Comparison of ENCODE assay signal across 33 cellular contexts in the genomic region with DNA sequence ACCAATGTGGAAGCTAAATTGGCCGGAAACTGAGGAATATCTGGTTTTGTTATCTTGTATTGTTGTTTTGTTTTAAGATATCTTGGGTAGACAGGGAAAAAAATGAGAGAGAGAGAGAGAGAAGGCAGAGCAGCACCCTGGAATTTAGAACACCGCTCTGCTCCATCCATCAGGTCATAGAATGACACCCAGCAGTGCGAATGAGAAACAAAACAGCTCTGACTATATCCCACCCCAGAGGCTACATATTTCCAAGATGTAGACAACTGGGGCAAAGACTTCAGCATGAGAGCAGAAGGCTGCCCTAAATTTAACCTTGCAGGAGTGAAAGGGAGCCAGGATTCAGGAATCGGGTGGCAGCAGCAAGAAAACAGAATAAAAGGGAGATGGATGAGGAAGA. TPM values are rescaled to one million over a fixed set of nuclear protein-coding genes. Genes with fewer than 3 reads are reported as not detected.
A peak's percentile ranks its signal among the peaks of the same experiment; 100 is the strongest.
DNase-seq lines count a peak whose midpoint lies in the region; ATAC-seq and TF ChIP-seq lines count a peak whose summit lies in the region.
"Had no signal": no experiment of that assay in that cellular context is flagged by ENCODE, and none has a peak within 500 bp of the region (broad histone marks: within the 10 kb centered on the region; RNA-seq: fewer than 3 reads in every experiment).

No MANE protein-coding gene starts in this region.

- H3K23ac ChIP-seq in mesenchymal stem cell (ENCODE audit: low read length in 2 of 2): no peak overlapping the region

- no peak overlapping the region for H3K27ac ChIP-seq in SU-DHL-6 (ENCODE audit: low read depth, low read length)
- H3K27ac ChIP-seq in mesenchymal stem cell (ENCODE audit: low read length, poor library complexity, severe bottlenecking): no peak overlapping the region
- no peak overlapping the region for H3K27ac ChIP-seq in sigmoid colon
- H3K27ac ChIP-seq: left lung, neural progenitor cell, parathyroid adenoma, Peyer's patch, testis, VCaP had no signal

- TF ChIP-seq POLR2A in GM18505 (IDR thresholded peaks at IDR 0.05; ENCODE audit: borderline replicate concordance, extremely low read depth, insufficient read depth, insufficient read length) (no peak), sigmoid colon (IDR thresholded peaks at IDR 0.05) (no peak)

- intact Hi-C loops in sigmoid colon (cut with DNase I): no loop called here
- intact Hi-C loops in activated CD4-positive, alpha-beta T cell treated with anti-CD3 and anti-CD28 coated beads for 36 hours (cut with DNase I, micrococcal nuclease): no loop called here

- no peak overlapping the region for H2BK120ac ChIP-seq in mesenchymal stem cell (ENCODE audit: low read depth, low read length)

- H3K9ac ChIP-seq in SU-DHL-6 (ENCODE audit: low read length) (no peak overlapping the region), mesenchymal stem cell (ENCODE audit: low read length) (no peak overlapping the region)
- H3K9ac ChIP-seq: neural progenitor cell, parathyroid adenoma had no signal

- no peak overlapping the region for H3K4ac ChIP-seq in mesenchymal stem cell (ENCODE audit: low read depth in 1 of 2, low read length in 2 of 2)

- H3K9me3 Mint-ChIP-seq in activated CD4-positive, alpha-beta T cell treated with anti-CD3 and anti-CD28 coated beads for 36 hours (ENCODE audit: low read depth): no peaks in the 10 kb centered on the region
- H3K9me3 Mint-ChIP-seq: activated naive CD8-positive, alpha-beta T cell treated with anti-CD3 and anti-CD28 coated beads, Interleukin-2, amount 10 ng/mL, durations not matched to agents 7 days and 5 days had no signal

- H4K91ac ChIP-seq in mesenchymal stem cell (ENCODE audit: low read length): no peak overlapping the region

- 94% methylated on average over 3 of the region's 4 CpGs for WGBS in mesenchymal stem cell
- 89 to 90% methylated on average over 4 of the region's 4 CpGs for WGBS in sigmoid colon, 2 donors

- peak overlapping the region; percentile 54 for H2AFZ ChIP-seq in SU-DHL-6 (ENCODE audit: low read depth, low read length, severe bottlenecking)
- no peak overlapping the region for H2AFZ ChIP-seq in mesenchymal stem cell (ENCODE audit: low read depth, low read length)
- H2AFZ ChIP-seq: neural progenitor cell, parathyroid adenoma had no signal

- no peak overlapping the region for H2BK5ac ChIP-seq in mesenchymal stem cell (ENCODE audit: low read depth, low read length, poor library complexity, severe bottlenecking)

- H2AK5ac ChIP-seq in mesenchymal stem cell (ENCODE audit: low read length, severe bottlenecking): peak overlapping the region; percentile 19

- no peaks in the 10 kb centered on the region for H3K79me1 ChIP-seq in mesenchymal stem cell (replicated peaks; ENCODE audit: low read length, poor library complexity, severe bottlenecking)

- no peaks in the 10 kb centered on the region for H3K4me1 Mint-ChIP-seq in activated CD4-positive, alpha-beta T cell treated with anti-CD3 and anti-CD28 coated beads for 36 hours
- H3K4me1 Mint-ChIP-seq: activated naive CD8-positive, alpha-beta T cell treated with anti-CD3 and anti-CD28 coated beads, Interleukin-2, amount 10 ng/mL, durations not matched to agents 7 days and 5 days had no signal

- H3K9me3 ChIP-seq in SU-DHL-6 (ENCODE audit: insufficient read depth, low read length): no peaks in the 10 kb centered on the region
- H3K9me3 ChIP-seq in mesenchymal stem cell (ENCODE audit: control insufficient read depth, low read length): no peaks in the 10 kb centered on the region
- H3K9me3 ChIP-seq in sigmoid colon: no peaks in the 10 kb centered on the region
- H3K9me3 ChIP-seq: left lung, Peyer's patch, testis had no signal

- H3K79me2 ChIP-seq in SU-DHL-6 (ENCODE audit: insufficient read depth, low read length): no peaks in the 10 kb centered on the region
- H3K79me2 ChIP-seq: parathyroid adenoma had no signal

- H3K9me2 ChIP-seq in SU-DHL-6 (replicated peaks; ENCODE audit: insufficient read depth, low read length): no peaks in the 10 kb centered on the region

- H3K27me3 ChIP-seq in SU-DHL-6 (ENCODE audit: low read length) (no peaks in the 10 kb centered on the region), mesenchymal stem cell (ENCODE audit: control insufficient read depth in 1 of 2, insufficient read depth in 1 of 2, low read length in 2 of 2) (no peaks in the 10 kb centered on the region), sigmoid colon (no peaks in the 10 kb centered on the region)
- H3K27me3 ChIP-seq: left lung, neural progenitor cell, Peyer's patch, testis had no signal

- H3K4me2 ChIP-seq in SU-DHL-6 (ENCODE audit: low read depth, low read length, poor library complexity, severe bottlenecking): peak overlapping the region; percentile 30
- peak overlapping the region; percentile 21 for H3K4me2 ChIP-seq in mesenchymal stem cell (ENCODE audit: low read length, poor library complexity, severe bottlenecking)
- H3K4me2 ChIP-seq: neural progenitor cell had no signal

- H3K36me3 ChIP-seq in SU-DHL-6 (ENCODE audit: low read length): no peaks in the 10 kb centered on the region
- H3K36me3 ChIP-seq in mesenchymal stem cell (ENCODE audit: control insufficient read depth in 1 of 2, insufficient read depth in 2 of 2, low read depth in 1 of 2, low read length in 2 of 2): no peaks in the 10 kb centered on the region
- H3K36me3 ChIP-seq in sigmoid colon: no peaks in the 10 kb centered on the region
- H3K36me3 ChIP-seq: left lung, neural progenitor cell, Peyer's patch had no signal

- H3K27ac Mint-ChIP-seq in activated CD4-positive, alpha-beta T cell treated with anti-CD3 and anti-CD28 coated beads for 36 hours: no peak overlapping the region
- H3K27ac Mint-ChIP-seq: activated naive CD8-positive, alpha-beta T cell treated with anti-CD3 and anti-CD28 coated beads, Interleukin-2, amount 10 ng/mL, durations not matched to agents 7 days and 5 days; B cell; neural progenitor cell had no signal

- no peak overlapping the region for H3K4me3 Mint-ChIP-seq in activated CD4-positive, alpha-beta T cell treated with anti-CD3 and anti-CD28 coated beads for 36 hours
- H3K4me3 Mint-ChIP-seq: activated naive CD8-positive, alpha-beta T cell treated with anti-CD3 and anti-CD28 coated beads, Interleukin-2, amount 10 ng/mL, durations not matched to agents 7 days and 5 days; B cell; neural progenitor cell had no signal

- H3K14ac ChIP-seq in mesenchymal stem cell (ENCODE audit: low read length in 2 of 2): no peak overlapping the region

- TF ChIP-seq CTCF in SU-DHL-6 (IDR thresholded peaks at IDR 0.05; ENCODE audit: insufficient read depth, low read length, poor library complexity, severe bottlenecking) (no peak), sigmoid colon (IDR thresholded peaks at IDR 0.05) (no peak)

- POLR2A ChIA-PET in activated CD4-positive, alpha-beta T cell treated with anti-CD3 and anti-CD28 coated beads for 36 hours (lab: Charles Lee): no interaction called here

- no peak overlapping the region for H2BK15ac ChIP-seq in mesenchymal stem cell (ENCODE audit: low read depth, poor library complexity, severe bottlenecking)

- H4K20me1 ChIP-seq in SU-DHL-6 (ENCODE audit: low read depth, low read length): no peaks in the 10 kb centered on the region

- CTCF ChIA-PET in activated CD4-positive, alpha-beta T cell treated with anti-CD3 and anti-CD28 coated beads for 36 hours (lab: Charles Lee): interaction anchor here (0.7 kb wide), 1 partner anchor 24 kb away, joined by 3 read pairs; no protein-coding TSS in a partner anchor

- H3K4me3 ChIP-seq in SU-DHL-6 (ENCODE audit: insufficient read depth, low read length, poor library complexity, severe bottlenecking): no peak overlapping the region
- H3K4me3 ChIP-seq in mesenchymal stem cell (ENCODE audit: insufficient read depth in 1 of 2, low read depth in 1 of 2, low read length in 2 of 2): no peak overlapping the region
- H3K4me3 ChIP-seq in sigmoid colon: no peak overlapping the region
- H3K4me3 ChIP-seq: left lung, neural progenitor cell, Peyer's patch, testis had no signal

- no peak overlapping the region for H3K18ac ChIP-seq in mesenchymal stem cell (ENCODE audit: low read depth in 1 of 2, low read length in 2 of 2)

- H4K8ac ChIP-seq in mesenchymal stem cell (ENCODE audit: low read length): no peak overlapping the region

- no peak overlapping the region for H2BK12ac ChIP-seq in mesenchymal stem cell (ENCODE audit: low read length in 2 of 2)

- DNase-seq in mesenchymal stem cell (no peak), sigmoid colon (no peak), SHP77 treated with DMSO at 0.1 percent for 48 hours (lab: John Stamatoyannopoulos, UW) (no peak)
- no peak for DNase-seq in activated CD4-positive, alpha-beta T cell treated with anti-CD3 and anti-CD28 coated beads for 36 hours
- DNase-seq: ACHN; activated CD4-positive, alpha-beta T cell treated with anti-CD3 and anti-CD28 coated beads for 48 hours; activated effector memory CD4-positive, alpha-beta T cell treated with anti-CD3 and anti-CD28 coated beads, Interleukin-2, amount 50 U/mL, for 16 hours; activated naive CD8-positive, alpha-beta T cell treated with anti-CD3 and anti-CD28 coated beads, Interleukin-2, amount 10 ng/mL, durations not matched to agents 7 days and 5 days; activated T-cell treated with anti-CD3 and anti-CD28 coated beads, Interleukin-2, amount 50 U/mL, for 1 hour; CD4-positive, alpha-beta memory T cell; central memory CD4-positive, alpha-beta T cell; DND-41; foreskin fibroblast; Kasumi-1; left lung; NCI-H1436 treated with DMSO at 0.1 percent for 48 hours; NCI-H2107; NCI-H345; Peyer's patch; SHP77; stimulated activated CD4-positive, alpha-beta T cell treated with anti-CD3 and anti-CD28 coated beads, Interleukin-1b, Interleukin-23, amount 100 ng/mL, for 48 hours; stimulated activated naive CD8-positive, alpha-beta T cell treated with anti-CD3 and anti-CD28 coated beads, Interleukin-15, Interleukin-2, amounts not matched to agents 100 U/mL and 50 U/mL, for 24 hours; T1000; testis had no signal

- H3K4me1 ChIP-seq in mesenchymal stem cell (ENCODE audit: control insufficient read depth, insufficient read depth, low read depth, low read length) (no peaks in the 10 kb centered on the region), sigmoid colon (no peaks in the 10 kb centered on the region)
- H3K4me1 ChIP-seq: left lung, neural progenitor cell, parathyroid adenoma, Peyer's patch, testis had no signal

- H3K27me3 Mint-ChIP-seq in activated CD4-positive, alpha-beta T cell treated with anti-CD3 and anti-CD28 coated beads for 36 hours: no peaks in the 10 kb centered on the region
- H3K27me3 Mint-ChIP-seq: CD4-positive, alpha-beta memory T cell had no signal

- ATAC-seq in GM18505 (IDR thresholded peaks at IDR 0.05; ENCODE audit: unreplicated experiment) (peak; percentile 9), HG02759 (IDR thresholded peaks at IDR 0.05; ENCODE audit: unreplicated experiment) (peak; percentile 4)
- no peak for ATAC-seq in activated CD4-positive, alpha-beta T cell treated with anti-CD3 and anti-CD28 coated beads for 36 hours
- ATAC-seq: esophagus mucosa; HepG2; left lung; stimulated activated naive CD8-positive, alpha-beta T cell treated with anti-CD3 and anti-CD28 coated beads, Interleukin-15, Interleukin-2, amounts not matched to agents 100 U/mL and 50 U/mL, for 24 hours had no signal

- no peaks in the 10 kb centered on the region for H3F3A ChIP-seq in SU-DHL-6 (ENCODE audit: insufficient read depth)

- TF ChIP-seq EP300 in sigmoid colon (IDR thresholded peaks at IDR 0.05): no peak

- H3K36me3 Mint-ChIP-seq in activated CD4-positive, alpha-beta T cell treated with anti-CD3 and anti-CD28 coated beads for 36 hours (ENCODE audit: low read depth): no peaks in the 10 kb centered on the region
- H3K36me3 Mint-ChIP-seq: activated naive CD8-positive, alpha-beta T cell treated with anti-CD3 and anti-CD28 coated beads, Interleukin-2, amount 10 ng/mL, durations not matched to agents 7 days and 5 days; neural progenitor cell had no signal

RNA-seq across cellular contexts. Expression of a gene that starts 46.4 kb away (rescaled TPM):
- 2.4 TPM for polyA plus RNA-seq in mesenchymal stem cell (2013, experiment 1 of 2)
- polyA plus RNA-seq in mesenchymal stem cell (2013, experiment 2 of 2): 1.8 TPM
- total RNA-seq in sigmoid colon: 1 to 10 TPM; 1.1 to 4.5 (median 2.9) TPM
- 10 to 100 TPM in 1 of 3 donors, 1 to 10 TPM in 2; 1.8 to 11.5 (median 3.7) TPM for polyA plus RNA-seq in sigmoid colon
- total RNA-seq in activated CD4-positive, alpha-beta T cell treated with anti-CD3 and anti-CD28 coated beads for 36 hours: 1 to 10 TPM; 2.3 to 2.4 TPM
